6 cellular contexts compared by ENCODE assay signal in the genomic region with DNA sequence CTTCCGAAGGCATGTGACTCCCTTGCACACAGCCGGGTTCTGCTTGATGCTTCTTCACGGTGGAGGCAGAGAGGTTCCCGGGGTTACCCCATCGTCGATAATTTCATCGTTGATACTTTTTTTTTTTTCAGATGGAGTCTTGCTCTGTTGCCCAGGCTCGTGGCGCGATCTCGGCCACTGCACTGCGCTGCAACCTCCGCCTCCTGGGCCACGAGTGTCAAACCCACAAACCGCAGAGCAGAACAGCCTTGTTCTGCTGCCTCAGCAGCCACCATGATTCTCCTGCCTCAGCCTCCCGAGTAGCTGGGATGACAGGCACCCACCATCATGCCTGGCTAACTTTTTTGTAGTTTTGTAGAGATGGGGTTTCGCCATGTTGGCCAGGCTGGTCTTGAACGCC. TPM values are rescaled to one million over a fixed set of nuclear protein-coding genes. Genes with fewer than 3 reads are reported as not detected.
"Had no signal": no experiment of that assay in that cellular context is flagged by ENCODE, and none has a peak within 500 bp of the region (broad histone marks: within the 10 kb centered on the region; RNA-seq: fewer than 3 reads in every experiment).

No MANE protein-coding gene starts in this region.

RNA-seq across cellular contexts. Expression of a gene that starts 41.0 kb away (rescaled TPM):
- total RNA-seq: M059J, PC-3, Peyer's patch, Right ventricle myocardium superior, SJSA1 had no signal
- polyA plus RNA-seq: SK-N-SH had no signal
